In genomic region chrX:109859673-109860072, GRCh38 we compare ENCODE assay signal across 24 cellular contexts.
"Had no signal": no experiment of that assay in that cellular context is flagged by ENCODE, and none has a peak within 500 bp of the region (broad histone marks: within the 10 kb centered on the region; RNA-seq: fewer than 3 reads in every experiment).

No MANE protein-coding gene starts in this region.

- H3K9me3 ChIP-seq: gastrocnemius medialis, mucosa of descending colon, neutrophil, psoas muscle, spleen, stomach, thoracic aorta, transverse colon had no signal

- H3K4me3 ChIP-seq: esophagus muscularis mucosa, gastrocnemius medialis, heart right ventricle, mucosa of descending colon, psoas muscle, spleen, stomach, thoracic aorta, transverse colon had no signal

- ATAC-seq: gastrocnemius medialis; heart right ventricle; mucosa of descending colon; naive thymus-derived CD8-positive, alpha-beta T cell; psoas muscle; sciatic nerve had no signal

- H3K27ac Mint-ChIP-seq: naive thymus-derived CD8-positive, alpha-beta T cell had no signal

- H3K9me3 Mint-ChIP-seq: naive thymus-derived CD8-positive, alpha-beta T cell had no signal

- FAIRE-seq: endometrium had no signal

- H3K27ac ChIP-seq: esophagus muscularis mucosa, gastrocnemius medialis, heart right ventricle, neutrophil, psoas muscle, spleen, stomach, thoracic aorta, transverse colon had no signal

- H3K36me3 Mint-ChIP-seq: naive thymus-derived CD8-positive, alpha-beta T cell had no signal

- H3K36me3 ChIP-seq: esophagus muscularis mucosa, gastrocnemius medialis, heart right ventricle, neutrophil, spleen, stomach, thoracic aorta, transverse colon had no signal

- DNase-seq: cortex of kidney; effector memory CD4-positive, alpha-beta T cell; gastrocnemius medialis; heart right ventricle; hypothalamus; islet precursor cell; mammary epithelial cell; mucosa of descending colon; naive thymus-derived CD8-positive, alpha-beta T cell; psoas muscle; retina; spleen; stimulated activated CD4-positive, alpha-beta T cell treated with anti-CD3 and anti-CD28 coated beads, Interleukin-15, amount 100 ng/mL, for 24 hours; stimulated activated CD4-positive, alpha-beta T cell treated with anti-CD3 and anti-CD28 coated beads, Interleukin-1b, Interleukin-23, amount 100 ng/mL, for 48 hours; stimulated activated CD4-positive, alpha-beta T cell treated with anti-CD3 and anti-CD28 coated beads, Interleukin-4, amount 100 ng/mL, for 4 hours; stimulated activated naive CD4-positive, alpha-beta T cell; stomach; substantia nigra; transverse colon had no signal

- H3K27me3 Mint-ChIP-seq: naive thymus-derived CD8-positive, alpha-beta T cell had no signal

- H3K4me1 ChIP-seq: gastrocnemius medialis, psoas muscle, transverse colon had no signal

- H3K27me3 ChIP-seq: esophagus muscularis mucosa, gastrocnemius medialis, neutrophil, spleen, transverse colon had no signal

- H3K4me3 Mint-ChIP-seq: naive thymus-derived CD8-positive, alpha-beta T cell had no signal
